1 cellular context compared by ENCODE assay signal in the genomic region with DNA sequence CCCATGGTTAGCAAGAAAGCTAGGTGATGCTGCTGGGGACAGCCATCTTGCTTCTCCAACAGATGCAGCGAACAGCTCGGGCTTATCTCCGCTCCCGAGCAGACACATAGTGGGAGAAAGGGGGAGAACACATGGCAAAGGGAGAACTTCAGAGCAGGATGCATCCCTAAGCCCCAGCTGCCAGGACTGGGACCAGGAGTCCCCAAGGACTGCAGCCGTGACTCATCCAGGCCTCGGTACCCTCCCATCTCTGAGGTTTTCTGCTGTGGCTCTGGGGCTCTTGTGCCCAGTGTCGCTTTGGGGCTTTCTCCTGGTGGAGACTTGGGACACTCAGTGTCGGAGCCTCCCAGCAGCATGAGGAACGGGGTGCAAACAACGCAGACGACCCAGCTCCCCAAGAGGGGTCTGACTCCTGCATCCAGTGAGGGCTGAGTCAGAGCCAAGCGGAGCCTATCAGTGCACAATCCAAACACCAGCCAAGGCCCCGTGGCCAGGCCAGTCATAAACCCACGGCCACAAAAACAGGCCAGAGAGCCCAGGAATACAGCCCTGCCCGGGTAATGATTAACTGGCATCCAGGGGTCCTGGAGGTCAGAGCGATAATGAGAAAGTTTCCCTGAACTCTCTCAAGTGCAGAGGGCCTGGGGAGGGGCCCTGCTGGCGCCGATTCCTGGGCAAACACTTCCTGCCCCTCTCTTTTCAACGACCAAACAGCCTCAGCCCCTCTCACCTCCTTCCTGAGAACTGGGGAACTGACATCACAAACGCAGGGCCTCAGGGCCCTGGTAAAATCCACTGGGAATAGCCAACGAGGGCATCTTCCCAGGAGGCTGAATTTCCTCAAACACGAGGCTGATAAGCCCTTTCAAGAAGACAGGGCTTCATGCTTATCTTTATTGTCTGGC.
A peak's percentile ranks its signal among the peaks of the same experiment; 100 is the strongest.
TF ChIP-seq lines count a peak whose summit lies in the region.

No MANE protein-coding gene starts in this region.

TF ChIP-seq in HepG2, 621 proteins besides CTCF, POLR2A, EP300 and RAD21 (continued from another document and continues in another):
- TF ChIP-seq CBX2 (IDR thresholded peaks at IDR 0.05; ENCODE audit: low read depth, low read length) (no peak), CBX2 (CRISPR knock-in tag; IDR thresholded peaks at IDR 0.05; ENCODE audit: low read depth) (no peak), STAT5B (CRISPR knock-in tag; IDR thresholded peaks at IDR 0.05) (no peak), ZNF33B (CRISPR knock-in tag; IDR thresholded peaks at IDR 0.05) (no peak), ETV6 (CRISPR knock-in tag; conservative IDR thresholded peaks at IDR 0.05) (no peak), XRCC5 (optimal IDR thresholded peaks at IDR 0.05; ENCODE audit: low read length) (peak; percentile 44), ZNF235 (CRISPR knock-in tag; IDR thresholded peaks at IDR 0.05; ENCODE audit: borderline replicate concordance) (0 out of 2 replicates have a peak, but pooled peaks have one; percentile 32), ZNF260 (CRISPR knock-in tag; IDR thresholded peaks at IDR 0.05; ENCODE audit: borderline replicate concordance, low read depth) (no peak), ZNF614 (CRISPR knock-in tag; IDR thresholded peaks at IDR 0.05; ENCODE audit: borderline replicate concordance) (no peak), ZNF101 (CRISPR knock-in tag; IDR thresholded peaks at IDR 0.05; ENCODE audit: borderline replicate concordance, low read depth) (no peak), ZFY (CRISPR knock-in tag; IDR thresholded peaks at IDR 0.05) (peak; percentile 72), MXD4 (CRISPR knock-in tag; IDR thresholded peaks at IDR 0.05) (no peak), ZNF282 (IDR thresholded peaks at IDR 0.05; ENCODE audit: partially characterized antibody) (no peak), KMT2B (CRISPR knock-in tag; IDR thresholded peaks at IDR 0.05) (no peak), KAT7 (CRISPR knock-in tag; IDR thresholded peaks at IDR 0.05; ENCODE audit: borderline replicate concordance) (no peak), MTF2 (CRISPR knock-in tag; IDR thresholded peaks at IDR 0.05; ENCODE audit: borderline replicate concordance) (no peak), ZNF569 (CRISPR knock-in tag; IDR thresholded peaks at IDR 0.05; ENCODE audit: borderline replicate concordance) (no peak), NFE2L2 (IDR thresholded peaks at IDR 0.05; ENCODE audit: low read length) (no peak), JARID2 (CRISPR knock-in tag; IDR thresholded peaks at IDR 0.05; ENCODE audit: insufficient replicate concordance) (no peak), ZFP36L2 (CRISPR knock-in tag; IDR thresholded peaks at IDR 0.05) (no peak), ZSCAN30 (CRISPR knock-in tag; IDR thresholded peaks at IDR 0.05) (no peak), PRPF4 (IDR thresholded peaks at IDR 0.05; ENCODE audit: low read depth, low read length, poor library complexity, severe bottlenecking) (no peak), SRSF9 (IDR thresholded peaks at IDR 0.05; ENCODE audit: borderline replicate concordance, insufficient read depth, low read depth, low read length, poor library complexity, severe bottlenecking) (no peak)
- TF ChIP-seq, protein P1, sequence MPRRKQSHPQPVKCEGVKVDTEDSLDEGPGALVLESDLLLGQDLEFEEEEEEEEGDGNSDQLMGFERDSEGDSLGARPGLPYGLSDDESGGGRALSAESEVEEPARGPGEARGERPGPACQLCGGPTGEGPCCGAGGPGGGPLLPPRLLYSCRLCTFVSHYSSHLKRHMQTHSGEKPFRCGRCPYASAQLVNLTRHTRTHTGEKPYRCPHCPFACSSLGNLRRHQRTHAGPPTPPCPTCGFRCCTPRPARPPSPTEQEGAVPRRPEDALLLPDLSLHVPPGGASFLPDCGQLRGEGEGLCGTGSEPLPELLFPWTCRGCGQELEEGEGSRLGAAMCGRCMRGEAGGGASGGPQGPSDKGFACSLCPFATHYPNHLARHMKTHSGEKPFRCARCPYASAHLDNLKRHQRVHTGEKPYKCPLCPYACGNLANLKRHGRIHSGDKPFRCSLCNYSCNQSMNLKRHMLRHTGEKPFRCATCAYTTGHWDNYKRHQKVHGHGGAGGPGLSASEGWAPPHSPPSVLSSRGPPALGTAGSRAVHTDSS (CRISPR knock-in tag; conservative IDR thresholded peaks at IDR 0.05): no peak
- TF ChIP-seq, protein P2, sequence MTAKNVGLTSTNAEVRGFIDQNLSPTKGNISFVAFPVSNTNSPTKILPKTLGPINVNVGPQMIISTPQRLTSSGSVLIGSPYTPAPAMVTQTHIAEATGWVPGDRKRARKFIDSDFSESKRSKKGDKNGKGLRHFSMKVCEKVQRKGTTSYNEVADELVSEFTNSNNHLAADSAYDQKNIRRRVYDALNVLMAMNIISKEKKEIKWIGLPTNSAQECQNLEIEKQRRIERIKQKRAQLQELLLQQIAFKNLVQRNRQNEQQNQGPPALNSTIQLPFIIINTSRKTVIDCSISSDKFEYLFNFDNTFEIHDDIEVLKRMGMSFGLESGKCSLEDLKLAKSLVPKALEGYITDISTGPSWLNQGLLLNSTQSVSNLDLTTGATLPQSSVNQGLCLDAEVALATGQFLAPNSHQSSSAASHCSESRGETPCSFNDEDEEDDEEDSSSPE (CRISPR knock-in tag; IDR thresholded peaks at IDR 0.05): peak; percentile 46; the same call in 1 of the 2 replicates
- TF ChIP-seq, protein P3, sequence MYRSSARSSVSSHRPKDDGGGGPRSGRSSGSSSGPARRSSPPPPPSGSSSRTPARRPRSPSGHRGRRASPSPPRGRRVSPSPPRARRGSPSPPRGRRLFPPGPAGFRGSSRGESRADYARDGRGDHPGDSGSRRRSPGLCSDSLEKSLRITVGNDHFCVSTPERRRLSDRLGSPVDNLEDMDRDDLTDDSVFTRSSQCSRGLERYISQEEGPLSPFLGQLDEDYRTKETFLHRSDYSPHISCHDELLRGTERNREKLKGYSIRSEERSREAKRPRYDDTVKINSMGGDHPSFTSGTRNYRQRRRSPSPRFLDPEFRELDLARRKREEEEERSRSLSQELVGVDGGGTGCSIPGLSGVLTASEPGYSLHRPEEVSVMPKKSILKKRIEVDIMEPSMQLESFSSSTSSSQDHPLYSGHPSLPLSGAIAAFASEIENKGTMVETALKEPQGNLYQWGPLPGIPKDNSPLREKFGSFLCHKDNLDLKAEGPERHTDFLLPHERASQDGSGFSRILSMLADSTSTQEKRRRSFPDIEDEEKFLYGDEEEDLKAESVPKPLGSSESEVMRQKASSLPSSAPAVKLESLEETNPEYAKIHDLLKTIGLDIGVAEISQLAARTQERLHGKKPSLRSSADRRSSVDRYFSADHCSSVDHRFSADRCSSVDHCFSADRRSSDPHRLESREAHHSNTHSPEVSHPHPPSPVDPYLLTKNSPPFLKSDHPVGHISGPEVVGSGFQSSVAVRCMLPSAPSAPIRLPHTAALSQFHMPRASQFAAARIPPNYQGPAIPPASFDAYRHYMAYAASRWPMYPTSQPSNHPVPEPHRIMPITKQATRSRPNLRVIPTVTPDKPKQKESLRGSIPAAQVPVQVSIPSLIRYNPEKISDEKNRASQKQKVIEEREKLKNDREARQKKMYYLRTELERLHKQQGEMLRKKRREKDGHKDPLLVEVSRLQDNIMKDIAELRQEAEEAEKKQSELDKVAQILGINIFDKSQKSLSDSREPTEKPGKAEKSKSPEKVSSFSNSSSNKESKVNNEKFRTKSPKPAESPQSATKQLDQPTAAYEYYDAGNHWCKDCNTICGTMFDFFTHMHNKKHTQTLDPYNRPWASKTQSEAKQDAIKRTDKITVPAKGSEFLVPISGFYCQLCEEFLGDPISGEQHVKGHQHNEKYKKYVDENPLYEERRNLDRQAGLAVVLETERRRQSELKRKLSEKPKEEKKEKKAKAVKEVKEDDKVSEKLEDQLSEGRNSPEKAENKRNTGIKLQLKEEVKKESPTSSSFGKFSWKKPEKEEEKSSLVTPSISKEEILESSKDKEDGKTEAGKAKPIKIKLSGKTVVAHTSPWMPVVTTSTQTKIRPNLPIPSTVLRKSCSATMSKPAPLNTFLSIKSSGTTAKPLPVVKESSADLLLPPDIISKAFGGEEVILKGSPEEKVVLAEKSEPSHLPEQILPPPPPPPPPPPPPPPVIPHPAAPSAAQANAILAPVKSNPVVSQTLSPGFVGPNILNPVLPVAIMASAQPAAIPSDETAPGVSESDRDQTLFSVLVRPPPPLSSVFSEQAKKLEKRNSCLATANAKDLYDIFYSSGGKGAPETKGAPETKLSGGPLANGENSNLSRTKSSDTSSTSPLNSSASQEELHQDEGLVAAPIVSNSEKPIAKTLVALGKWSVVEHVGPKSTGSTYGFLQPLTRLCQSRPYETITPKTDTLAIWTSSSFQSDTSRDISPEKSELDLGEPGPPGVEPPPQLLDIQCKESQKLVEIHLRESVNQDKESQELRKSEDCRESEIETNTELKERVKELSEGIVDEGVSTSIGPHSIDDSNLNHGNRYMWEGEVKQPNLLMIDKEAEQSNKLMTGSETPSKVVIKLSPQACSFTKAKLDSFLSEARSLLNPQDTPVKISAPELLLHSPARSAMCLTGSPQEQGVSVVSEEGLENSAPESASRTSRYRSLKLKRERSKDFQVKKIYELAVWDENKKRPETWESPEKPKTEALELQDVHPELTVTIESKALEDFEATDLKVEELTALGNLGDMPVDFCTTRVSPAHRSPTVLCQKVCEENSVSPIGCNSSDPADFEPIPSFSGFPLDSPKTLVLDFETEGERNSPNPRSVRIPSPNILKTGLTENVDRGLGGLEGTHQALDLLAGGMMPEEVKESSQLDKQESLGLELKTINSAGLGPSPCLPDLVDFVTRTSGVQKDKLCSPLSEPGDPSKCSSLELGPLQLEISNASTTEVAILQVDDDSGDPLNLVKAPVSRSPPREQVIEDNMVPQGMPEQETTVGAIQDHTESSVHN (CRISPR knock-in tag; IDR thresholded peaks at IDR 0.05): no peak
- TF ChIP-seq, protein P4, sequence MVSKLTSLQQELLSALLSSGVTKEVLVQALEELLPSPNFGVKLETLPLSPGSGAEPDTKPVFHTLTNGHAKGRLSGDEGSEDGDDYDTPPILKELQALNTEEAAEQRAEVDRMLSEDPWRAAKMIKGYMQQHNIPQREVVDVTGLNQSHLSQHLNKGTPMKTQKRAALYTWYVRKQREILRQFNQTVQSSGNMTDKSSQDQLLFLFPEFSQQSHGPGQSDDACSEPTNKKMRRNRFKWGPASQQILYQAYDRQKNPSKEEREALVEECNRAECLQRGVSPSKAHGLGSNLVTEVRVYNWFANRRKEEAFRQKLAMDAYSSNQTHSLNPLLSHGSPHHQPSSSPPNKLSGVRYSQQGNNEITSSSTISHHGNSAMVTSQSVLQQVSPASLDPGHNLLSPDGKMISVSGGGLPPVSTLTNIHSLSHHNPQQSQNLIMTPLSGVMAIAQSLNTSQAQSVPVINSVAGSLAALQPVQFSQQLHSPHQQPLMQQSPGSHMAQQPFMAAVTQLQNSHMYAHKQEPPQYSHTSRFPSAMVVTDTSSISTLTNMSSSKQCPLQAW (CRISPR knock-in tag; IDR thresholded peaks at IDR 0.05): peak; percentile 99
- TF ChIP-seq, protein P5, sequence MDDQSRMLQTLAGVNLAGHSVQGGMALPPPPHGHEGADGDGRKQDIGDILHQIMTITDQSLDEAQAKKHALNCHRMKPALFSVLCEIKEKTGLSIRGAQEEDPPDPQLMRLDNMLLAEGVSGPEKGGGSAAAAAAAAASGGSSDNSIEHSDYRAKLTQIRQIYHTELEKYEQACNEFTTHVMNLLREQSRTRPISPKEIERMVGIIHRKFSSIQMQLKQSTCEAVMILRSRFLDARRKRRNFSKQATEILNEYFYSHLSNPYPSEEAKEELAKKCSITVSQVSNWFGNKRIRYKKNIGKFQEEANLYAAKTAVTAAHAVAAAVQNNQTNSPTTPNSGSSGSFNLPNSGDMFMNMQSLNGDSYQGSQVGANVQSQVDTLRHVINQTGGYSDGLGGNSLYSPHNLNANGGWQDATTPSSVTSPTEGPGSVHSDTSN (CRISPR knock-in tag; IDR thresholded peaks at IDR 0.05; ENCODE audit: borderline replicate concordance): no peak
- TF ChIP-seq, protein P6, sequence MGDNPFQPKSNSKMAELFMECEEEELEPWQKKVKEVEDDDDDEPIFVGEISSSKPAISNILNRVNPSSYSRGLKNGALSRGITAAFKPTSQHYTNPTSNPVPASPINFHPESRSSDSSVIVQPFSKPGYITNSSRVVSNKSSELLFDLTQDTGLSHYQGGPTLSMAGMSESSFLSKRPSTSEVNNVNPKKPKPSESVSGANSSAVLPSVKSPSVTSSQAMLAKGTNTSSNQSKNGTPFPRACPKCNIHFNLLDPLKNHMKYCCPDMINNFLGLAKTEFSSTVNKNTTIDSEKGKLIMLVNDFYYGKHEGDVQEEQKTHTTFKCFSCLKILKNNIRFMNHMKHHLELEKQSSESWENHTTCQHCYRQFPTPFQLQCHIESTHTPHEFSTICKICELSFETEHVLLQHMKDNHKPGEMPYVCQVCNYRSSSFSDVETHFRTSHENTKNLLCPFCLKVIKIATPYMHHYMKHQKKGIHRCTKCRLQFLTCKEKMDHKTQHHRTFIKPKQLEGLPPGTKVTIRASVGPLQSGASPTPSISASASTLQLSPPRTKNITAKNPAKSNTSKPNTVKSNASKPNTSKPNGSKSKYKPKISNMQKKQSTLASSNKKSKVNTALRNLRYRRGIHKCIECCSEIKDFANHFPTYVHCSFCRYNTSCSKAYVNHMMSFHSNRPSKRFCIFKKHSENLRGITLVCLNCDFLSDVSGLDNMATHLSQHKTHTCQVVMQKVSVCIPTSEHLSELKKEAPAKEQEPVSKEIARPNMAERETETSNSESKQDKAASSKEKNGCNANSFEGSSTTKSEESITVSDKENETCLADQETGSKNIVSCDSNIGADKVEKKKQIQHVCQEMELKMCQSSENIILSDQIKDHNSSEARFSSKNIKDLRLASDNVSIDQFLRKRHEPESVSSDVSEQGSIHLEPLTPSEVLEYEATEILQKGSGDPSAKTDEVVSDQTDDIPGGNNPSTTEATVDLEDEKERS (CRISPR knock-in tag; IDR thresholded peaks at IDR 0.05): no peak
- TF ChIP-seq, protein P7, sequence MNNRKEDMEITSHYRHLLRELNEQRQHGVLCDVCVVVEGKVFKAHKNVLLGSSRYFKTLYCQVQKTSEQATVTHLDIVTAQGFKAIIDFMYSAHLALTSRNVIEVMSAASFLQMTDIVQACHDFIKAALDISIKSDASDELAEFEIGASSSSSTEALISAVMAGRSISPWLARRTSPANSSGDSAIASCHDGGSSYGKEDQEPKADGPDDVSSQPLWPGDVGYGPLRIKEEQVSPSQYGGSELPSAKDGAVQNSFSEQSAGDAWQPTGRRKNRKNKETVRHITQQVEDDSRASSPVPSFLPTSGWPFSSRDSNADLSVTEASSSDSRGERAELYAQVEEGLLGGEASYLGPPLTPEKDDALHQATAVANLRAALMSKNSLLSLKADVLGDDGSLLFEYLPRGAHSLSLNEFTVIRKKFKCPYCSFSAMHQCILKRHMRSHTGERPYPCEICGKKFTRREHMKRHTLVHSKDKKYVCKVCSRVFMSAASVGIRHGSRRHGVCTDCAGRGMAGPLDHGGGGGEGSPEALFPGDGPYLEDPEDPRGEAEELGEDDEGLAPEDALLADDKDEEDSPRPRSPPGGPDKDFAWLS (CRISPR knock-in tag; IDR thresholded peaks at IDR 0.05; ENCODE audit: borderline replicate concordance): no peak
- TF ChIP-seq, protein P8, sequence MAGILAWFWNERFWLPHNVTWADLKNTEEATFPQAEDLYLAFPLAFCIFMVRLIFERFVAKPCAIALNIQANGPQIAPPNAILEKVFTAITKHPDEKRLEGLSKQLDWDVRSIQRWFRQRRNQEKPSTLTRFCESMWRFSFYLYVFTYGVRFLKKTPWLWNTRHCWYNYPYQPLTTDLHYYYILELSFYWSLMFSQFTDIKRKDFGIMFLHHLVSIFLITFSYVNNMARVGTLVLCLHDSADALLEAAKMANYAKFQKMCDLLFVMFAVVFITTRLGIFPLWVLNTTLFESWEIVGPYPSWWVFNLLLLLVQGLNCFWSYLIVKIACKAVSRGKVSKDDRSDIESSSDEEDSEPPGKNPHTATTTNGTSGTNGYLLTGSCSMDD (CRISPR knock-in tag; IDR thresholded peaks at IDR 0.05): no peak
